ENCODE assay signal across 9 cellular contexts in the genomic region with DNA sequence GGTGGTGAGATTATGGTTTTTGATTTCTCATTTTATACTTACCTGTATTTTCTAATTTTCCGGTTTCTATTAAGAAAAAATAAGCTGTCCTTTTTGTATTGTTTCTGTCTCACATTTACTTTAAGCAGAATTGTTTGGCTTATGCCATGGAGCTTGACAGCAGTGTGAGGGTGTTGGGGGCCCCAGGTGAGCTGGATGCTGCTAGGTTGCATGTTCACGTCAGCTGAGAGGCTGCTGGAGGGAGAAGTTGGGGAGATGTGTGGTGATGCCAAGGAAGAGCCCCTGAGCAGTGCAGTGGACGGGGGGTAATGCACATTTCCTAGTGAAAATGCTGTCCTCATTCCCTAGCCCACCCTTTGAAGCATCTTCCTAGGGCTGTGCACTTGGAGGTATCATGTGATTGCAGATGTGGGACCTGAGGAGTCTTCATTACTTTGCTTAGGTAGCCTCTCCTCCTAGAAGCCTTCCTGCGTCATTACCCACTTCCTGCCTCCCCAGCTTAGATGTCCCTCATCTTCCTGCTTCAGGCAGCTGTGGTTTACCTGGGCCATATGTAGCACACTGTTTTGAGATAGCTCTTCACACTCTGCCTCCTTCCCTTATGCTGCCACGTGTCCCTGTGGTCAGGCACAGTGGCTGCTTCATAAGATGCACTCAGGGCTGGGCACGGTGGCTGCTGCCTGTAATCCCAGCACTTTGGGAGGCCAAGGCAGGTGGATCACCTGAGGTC. TPM values are rescaled to one million over a fixed set of nuclear protein-coding genes. Genes with fewer than 3 reads are reported as not detected.
DNase-seq lines count a peak whose midpoint lies in the region; ATAC-seq, FAIRE-seq and TF ChIP-seq lines count a peak whose summit lies in the region.
"Had no signal": no experiment of that assay in that cellular context is flagged by ENCODE, and none has a peak within 500 bp of the region (broad histone marks: within the 10 kb centered on the region; RNA-seq: fewer than 3 reads in every experiment).

No MANE protein-coding gene starts in this region.

- TF ChIP-seq RAD21 in GM12878 (IDR thresholded peaks at IDR 0.05; ENCODE audit: insufficient read depth, low read depth, low read length), result no peak

- H3K27me3 ChIP-seq in GM12878 (replicated peaks in 1 of 2; ENCODE audit: control insufficient read depth in 2 of 2, insufficient read depth in 2 of 2, low read length in 1 of 2), result no peaks in the 10 kb centered on the region

- H3K4me3 Mint-ChIP-seq in T-helper 17 cell (peak overlapping the region; percentile 72), progenitor cell of endocrine pancreas (ENCODE audit: low read depth) (no peak overlapping the region)

- H3K9me3 ChIP-seq in T-helper 17 cell (ENCODE audit: control insufficient read depth, low read length, poor library complexity, severe bottlenecking) (no peaks in the 10 kb centered on the region), GM12878 (replicated peaks; ENCODE audit: control insufficient read depth, insufficient read depth, low read length) (no peaks in the 10 kb centered on the region)

- peaks cover 7% of the 10 kb centered on the region for H3K79me2 ChIP-seq in GM12878 (ENCODE audit: control insufficient read depth, insufficient read depth, low read length)

- POLR2A ChIA-PET in GM12878 (lab: Charles Lee), result interaction anchor here (0.5 kb wide), 1 partner anchor 704 kb away, joined by 3 read pairs; no protein-coding TSS in a partner anchor

- DNase-seq in CD1c-positive myeloid dendritic cell (ENCODE audit: extremely low spot score) (peak; percentile 43), T-helper 17 cell (peak; percentile 54 to 72 (median 63)), GM12878 (ENCODE audit: low read depth, low spot score) (peak; percentile 58), NCI-H1048 (lab: John Stamatoyannopoulos, UW) (no peak), progenitor cell of endocrine pancreas (ENCODE audit: low spot score, unreplicated experiment) (no peak), NCI-H2029 treated with DMSO at 0.1 percent for 48 hours (lab: John Stamatoyannopoulos, UW) (no peak)
- peak; percentile 66 to 77 for DNase-seq in stimulated activated CD8-positive, alpha-beta memory T cell treated with anti-CD3 and anti-CD28 coated beads, Interleukin-7, amount 100 ng/mL, for 4 hours (ENCODE audit: low read depth in 2 of 2)

- no peak overlapping the region for H3K4me3 ChIP-seq in GM12878

- H4K20me1 ChIP-seq in GM12878 (ENCODE audit: control insufficient read depth, insufficient read depth), result no peaks in the 10 kb centered on the region

- 0 out of 4 replicates have a peak, but pooled peaks of 1 of the 2 experiments have one; percentile 12 for TF ChIP-seq EP300 in GM12878 (IDR thresholded peaks at IDR 0.05; ENCODE audit: borderline replicate concordance in 1 of 2, control insufficient read depth in 1 of 2, low read depth in 2 of 2, low read length in 2 of 2)

- H3K4me2 ChIP-seq in GM12878 (ENCODE audit: control insufficient read depth, insufficient read depth), result peak overlapping the region; percentile 55

- intact Hi-C loops in GM12878 (cut with micrococcal nuclease; ENCODE audit: unreplicated experiment), result no loop called here

- ATAC-seq in GM21717 (IDR thresholded peaks at IDR 0.05; ENCODE audit: unreplicated experiment) (peak; percentile 76), T-helper 17 cell (peak; percentile 95), GM12878 (peak; percentile 96)

- RAD21 ChIA-PET in GM12878 (lab: Charles Lee; ENCODE audit: unreplicated experiment), result no interaction called here

- H3K27me3 Mint-ChIP-seq in T-helper 17 cell, result no peaks in the 10 kb centered on the region
- no peaks in the 10 kb centered on the region for H3K27me3 Mint-ChIP-seq in progenitor cell of endocrine pancreas

- peaks cover 8% of the 10 kb centered on the region for H3K36me3 Mint-ChIP-seq in T-helper 17 cell (ENCODE audit: low read depth)
- H3K36me3 Mint-ChIP-seq in progenitor cell of endocrine pancreas (ENCODE audit: insufficient read depth), result peaks cover 36% of the 10 kb centered on the region

- peak overlapping the region; percentile 55 for H2AFZ ChIP-seq in GM12878 (ENCODE audit: control insufficient read depth, low read depth, low read length)

- TF ChIP-seq CTCF in GM12878 (IDR thresholded peaks at IDR 0.05 in 2 of 3, conservative IDR thresholded peaks at IDR 0.05 in 1 of 3; ENCODE audit: control insufficient read depth in 2 of 3, extremely low read depth in 1 of 3, insufficient read depth in 1 of 3, low read depth in 3 of 3, low read length in 3 of 3), result no peak
- no peak for TF ChIP-seq CTCF in progenitor cell of endocrine pancreas (IDR thresholded peaks at IDR 0.05; ENCODE audit: unreplicated experiment)

- H3K36me3 ChIP-seq in GM12878 (ENCODE audit: control insufficient read depth in 2 of 2, insufficient read depth in 2 of 2, low read length in 1 of 2), result peaks cover 19 to 47% of the 10 kb centered on the region in 2 experiments

- H3K27ac Mint-ChIP-seq in T-helper 17 cell (peak overlapping the region; percentile 99), progenitor cell of endocrine pancreas (no peak overlapping the region)

- SMC1A ChIA-PET in GM12878 (lab: Charles Lee; ENCODE audit: uncharacterized antibody, unreplicated experiment), result interaction anchor here (0.7 to 1.9 kb wide), 5 partner anchors 9 to 207 kb away, joined by 3 to 5 read pairs (median 4); partner anchors contain the start of gene INPP5D

- peak overlapping the region; percentile 16; the same call in 1 of the 2 replicates for H3K9ac ChIP-seq in GM12878 (ENCODE audit: control insufficient read depth, insufficient read depth, low read length)

- H3K4me1 Mint-ChIP-seq in T-helper 17 cell (peaks cover 48% of the 10 kb centered on the region), progenitor cell of endocrine pancreas (ENCODE audit: low read depth) (peaks cover 3% of the 10 kb centered on the region)

- H3K4me1 ChIP-seq in GM12878 (ENCODE audit: control insufficient read depth, insufficient read depth, low read length), result peaks cover 20% of the 10 kb centered on the region

- in situ Hi-C loops in GM12878 (cut with MboI), result no loop called here

- WGBS in GM12878 (ENCODE audit: insufficient coverage, insufficient replicate concordance, low lambda C conversion rate, missing lambda C conversion rate), result 31% methylated on average over 6 of the region's 6 CpGs

- BruUV-seq in GM12878 (replicated peaks; lab: Mats Ljungman, UMichigan), result no TSS peak

- CTCF ChIA-PET in GM12878 (lab: Yijun Ruan, JAX), result interaction anchor here (1.2 to 2.1 kb wide), 4 partner anchors 10 to 215 kb away, joined by 3 to 6 read pairs (median 4); no protein-coding TSS in a partner anchor

- peak; percentile 54; the same call in 1 of the 2 replicates for TF ChIP-seq POLR2A in GM12878 (IDR thresholded peaks at IDR 0.05; ENCODE audit: low read depth, low read length)

- H3K27ac ChIP-seq in GM12878 (ENCODE audit: control insufficient read depth, insufficient read depth), result peak overlapping the region; percentile 58

- H3K9me3 Mint-ChIP-seq in progenitor cell of endocrine pancreas (ENCODE audit: low read depth), result no peaks in the 10 kb centered on the region

- FAIRE-seq in GM12878 (lab: Jason Lieb, UNC), result peak; percentile 87

TF ChIP-seq in GM12878, 131 proteins besides CTCF, POLR2A, EP300 and RAD21 (continues in another document):
- TF ChIP-seq MTA3 (IDR thresholded peaks at IDR 0.05; ENCODE audit: borderline replicate concordance, low read length) (no peak), SPI1 (IDR thresholded peaks at IDR 0.05; ENCODE audit: borderline replicate concordance, insufficient read depth, low read depth, low read length) (0 out of 2 replicates have a peak, but pooled peaks have one; percentile 9), RAD51 (IDR thresholded peaks at IDR 0.05) (peak; percentile 31; the same call in 1 of the 2 replicates)

RNA-seq across cellular contexts. Expression of gene ATG16L1, which starts 16.2 kb away (rescaled TPM):
- total RNA-seq in T-helper 17 cell (100 to 1,000 TPM in 1 of 2 donors, 10 to 100 TPM in 1; 87.3 to 115 TPM), GM12878 (2014; rRNA removed) (16.9 and 20.1 TPM in 2 replicates), GM12878 (2014; rRNA removed; fragmentation: Illumina TruSeq; extraction: Trizol) (16.3 and 17.3 TPM in 2 replicates), GM12878 (2021) (25.1 and 26.6 TPM in 2 replicates), progenitor cell of endocrine pancreas (27.9 and 29.7 TPM in 2 replicates)
- total RNA-seq in GM12878 (2013; cell fraction: nucleolus; rRNA removed), result 122 and 131 TPM in 2 replicates
- 7.6 TPM for polyA plus RNA-seq in GM12878 (2011; ENCODE audit: low read depth)
- polyA plus RNA-seq in GM12878 (2011; rRNA removed) (18.0 and 21.0 TPM in 2 replicates), GM12878 (2014; fragmentation: Illumina TruSeq; extraction: Trizol) (13.3 and 13.5 TPM in 2 replicates), GM12878 (2014; fragmentation: Nextera tagmentation; extraction: Ambion mirVana) (1 to 10 TPM; 5.2 to 7.8 TPM), GM12878 (2014; rRNA removed) (20.6 and 27.5 TPM in 2 replicates), GM12878 (2016; fragmentation: Nextera tagmentation; extraction: Ambion mirVana) (10 to 100 TPM; 13.8 to 14.9 TPM)
- 11.5 and 13.3 TPM in 2 replicates for polyA plus RNA-seq in GM12878 (2011; cell fraction: cytosol; rRNA removed)
- polyA plus RNA-seq in GM12878 (2011; cell fraction: nucleus; rRNA removed), result 67.9 and 71.7 TPM in 2 replicates
- polyA plus RNA-seq in GM12878 (2012), result 9.9 and 10.7 TPM in 2 replicates
- polyA minus RNA-seq in GM12878 (2011; rRNA and poly(A)+ RNA removed), result 19.6 and 28.7 TPM in 2 replicates
- polyA minus RNA-seq in GM12878 (2011; cell fraction: cytosol; rRNA and poly(A)+ RNA removed), result 7.0 and 7.4 TPM in 2 replicates
- 31.8 and 58.4 TPM in 2 replicates for polyA minus RNA-seq in GM12878 (2011; cell fraction: nucleus; rRNA and poly(A)+ RNA removed)

RNA-seq across cellular contexts. Expression of gene SAG, which starts 39.9 kb away (rescaled TPM):
- under 1 TPM; 0.10 to 0.25 TPM for total RNA-seq in T-helper 17 cell
- 0.08 and 0.10 TPM in 2 replicates for total RNA-seq in GM12878 (2013; cell fraction: nucleolus; rRNA removed)
- not detected in 2 replicates for total RNA-seq in GM12878 (2014; rRNA removed)
- total RNA-seq in GM12878 (2014; rRNA removed; fragmentation: Illumina TruSeq; extraction: Trizol), result not detected in 2 replicates
- total RNA-seq in GM12878 (2021), result 0.69 TPM in 1 of 2 replicates, not detected in the other
- 0.09 TPM for polyA plus RNA-seq in GM12878 (2011; ENCODE audit: low read depth)
- not detected in 2 replicates for polyA plus RNA-seq in GM12878 (2011; rRNA removed)
- 0.01 TPM in 1 of 2 replicates, not detected in the other for polyA plus RNA-seq in GM12878 (2011; cell fraction: cytosol; rRNA removed)
- polyA plus RNA-seq in GM12878 (2011; cell fraction: nucleus; rRNA removed), result not detected in 2 replicates
- polyA plus RNA-seq in GM12878 (2012), result 0.04 and 0.48 TPM in 2 replicates
- polyA plus RNA-seq in GM12878 (2014; fragmentation: Illumina TruSeq; extraction: Trizol), result 0.06 TPM in 1 of 2 replicates, not detected in the other
- polyA plus RNA-seq in GM12878 (2014; fragmentation: Nextera tagmentation; extraction: Ambion mirVana), result under 1 TPM in 1 of 2 experiments, not detected in 1; 0.47 TPM
- polyA plus RNA-seq in GM12878 (2014; rRNA removed), result not detected in 2 replicates
- not detected for polyA plus RNA-seq in GM12878 (2016; fragmentation: Nextera tagmentation; extraction: Ambion mirVana)
- polyA minus RNA-seq in GM12878 (2011; rRNA and poly(A)+ RNA removed), result not detected in 2 replicates
- not detected in 2 replicates for polyA minus RNA-seq in GM12878 (2011; cell fraction: cytosol; rRNA and poly(A)+ RNA removed)
- polyA minus RNA-seq in GM12878 (2011; cell fraction: nucleus; rRNA and poly(A)+ RNA removed), result not detected in 2 replicates
- total RNA-seq in progenitor cell of endocrine pancreas, result not detected in 2 replicates
- polyA plus RNA-seq: neural cell had no signal

Comparison
In these comparisons a context has a peak if more than half of its experiments do, and no peak if none do; other contexts are left out.
1. DNase-seq: peak in CD1c-positive myeloid dendritic cell (single experiment), T-helper 17 cell (3 of 3), GM12878 (single experiment) and stimulated activated CD8-positive, alpha-beta memory T cell treated with anti-CD3 and anti-CD28 coated beads, Interleukin-7, amount 100 ng/mL, for 4 hours (2 of 2); none in NCI-H1048 (single experiment), progenitor cell of endocrine pancreas (single experiment) and NCI-H2029 treated with DMSO at 0.1 percent for 48 hours (single experiment).
2. Peak in every context shown above with its lines, with median percentiles within 50 percentile points of each other: ATAC-seq.